ENCODE assay signal across 1 cellular context in the genomic region with DNA sequence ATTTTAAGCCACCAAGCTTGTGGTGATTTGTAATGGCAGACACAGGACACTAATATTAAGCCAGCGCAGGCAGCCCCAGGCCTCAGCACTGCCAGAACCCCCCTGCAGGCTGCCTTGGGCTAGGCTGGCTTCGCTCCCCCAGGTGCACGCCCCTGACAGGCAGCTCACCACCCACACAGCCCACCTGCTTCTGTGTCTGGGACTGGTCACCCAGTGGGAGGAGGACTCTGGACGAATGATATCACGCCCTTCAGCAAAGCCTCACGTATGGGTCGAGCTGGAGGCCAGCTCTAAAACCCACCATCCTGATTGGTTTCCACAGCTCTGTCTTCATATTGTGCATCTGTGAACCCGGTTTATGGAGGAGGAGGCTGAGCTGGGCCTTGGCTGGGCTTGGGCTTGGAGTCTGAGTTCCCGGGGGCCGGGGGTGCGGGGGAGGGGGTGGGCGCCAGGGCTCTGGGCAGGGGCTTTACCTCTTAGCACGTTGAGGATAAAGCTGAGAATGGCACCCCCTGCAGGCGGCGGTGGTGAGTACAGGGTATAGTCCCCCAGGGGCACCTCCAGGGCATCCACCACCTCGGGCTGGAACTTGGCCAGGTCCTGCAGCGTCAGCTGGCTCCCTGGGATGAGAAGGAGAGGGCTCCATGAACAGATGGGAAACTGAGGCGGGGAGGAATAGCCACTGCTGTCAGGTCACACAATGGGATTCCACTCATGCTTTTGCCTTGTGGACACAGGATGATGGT.
TF ChIP-seq lines count a peak whose summit lies in the region.

No MANE protein-coding gene starts in this region.

TF ChIP-seq in GM12878, 131 proteins besides CTCF, POLR2A, EP300 and RAD21:
- no peak for TF ChIP-seq CREM (IDR thresholded peaks at IDR 0.05; ENCODE audit: low read depth)
- no peak for TF ChIP-seq JUND (IDR thresholded peaks at IDR 0.05; ENCODE audit: low read depth, low read length)
- TF ChIP-seq PAX8 (IDR thresholded peaks at IDR 0.05): no peak
- TF ChIP-seq EZH2 (IDR thresholded peaks at IDR 0.05; ENCODE audit: borderline replicate concordance, control insufficient read depth, low read depth, low read length): no peak
- TF ChIP-seq MYB (IDR thresholded peaks at IDR 0.05; ENCODE audit: borderline replicate concordance, low read depth, low read length): no peak
- no peak for TF ChIP-seq ZBTB11 (CRISPR knock-in tag; IDR thresholded peaks at IDR 0.05)
- no peak for TF ChIP-seq RELA (IDR thresholded peaks at IDR 0.05; ENCODE audit: borderline replicate concordance, partially characterized antibody)
- no peak for TF ChIP-seq JUNB (IDR thresholded peaks at IDR 0.05)
- TF ChIP-seq, protein P1, sequence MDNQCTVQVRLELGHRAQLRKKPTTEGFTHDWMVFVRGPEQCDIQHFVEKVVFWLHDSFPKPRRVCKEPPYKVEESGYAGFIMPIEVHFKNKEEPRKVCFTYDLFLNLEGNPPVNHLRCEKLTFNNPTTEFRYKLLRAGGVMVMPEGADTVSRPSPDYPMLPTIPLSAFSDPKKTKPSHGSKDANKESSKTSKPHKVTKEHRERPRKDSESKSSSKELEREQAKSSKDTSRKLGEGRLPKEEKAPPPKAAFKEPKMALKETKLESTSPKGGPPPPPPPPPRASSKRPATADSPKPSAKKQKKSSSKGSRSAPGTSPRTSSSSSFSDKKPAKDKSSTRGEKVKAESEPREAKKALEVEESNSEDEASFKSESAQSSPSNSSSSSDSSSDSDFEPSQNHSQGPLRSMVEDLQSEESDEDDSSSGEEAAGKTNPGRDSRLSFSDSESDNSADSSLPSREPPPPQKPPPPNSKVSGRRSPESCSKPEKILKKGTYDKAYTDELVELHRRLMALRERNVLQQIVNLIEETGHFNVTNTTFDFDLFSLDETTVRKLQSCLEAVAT (IDR thresholded peaks at IDR 0.05): no peak
- peak; percentile 41; the same call in 1 of the 2 replicates for TF ChIP-seq SMC3 (IDR thresholded peaks at IDR 0.05; ENCODE audit: borderline replicate concordance, low read length)
- TF ChIP-seq PKNOX1 (IDR thresholded peaks at IDR 0.05): peak; percentile 23; the same call in 1 of the 2 replicates
- TF ChIP-seq, protein P2, sequence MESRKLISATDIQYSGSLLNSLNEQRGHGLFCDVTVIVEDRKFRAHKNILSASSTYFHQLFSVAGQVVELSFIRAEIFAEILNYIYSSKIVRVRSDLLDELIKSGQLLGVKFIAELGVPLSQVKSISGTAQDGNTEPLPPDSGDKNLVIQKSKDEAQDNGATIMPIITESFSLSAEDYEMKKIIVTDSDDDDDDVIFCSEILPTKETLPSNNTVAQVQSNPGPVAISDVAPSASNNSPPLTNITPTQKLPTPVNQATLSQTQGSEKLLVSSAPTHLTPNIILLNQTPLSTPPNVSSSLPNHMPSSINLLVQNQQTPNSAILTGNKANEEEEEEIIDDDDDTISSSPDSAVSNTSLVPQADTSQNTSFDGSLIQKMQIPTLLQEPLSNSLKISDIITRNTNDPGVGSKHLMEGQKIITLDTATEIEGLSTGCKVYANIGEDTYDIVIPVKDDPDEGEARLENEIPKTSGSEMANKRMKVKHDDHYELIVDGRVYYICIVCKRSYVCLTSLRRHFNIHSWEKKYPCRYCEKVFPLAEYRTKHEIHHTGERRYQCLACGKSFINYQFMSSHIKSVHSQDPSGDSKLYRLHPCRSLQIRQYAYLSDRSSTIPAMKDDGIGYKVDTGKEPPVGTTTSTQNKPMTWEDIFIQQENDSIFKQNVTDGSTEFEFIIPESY (IDR thresholded peaks at IDR 0.05): no peak
